In the genomic region with DNA sequence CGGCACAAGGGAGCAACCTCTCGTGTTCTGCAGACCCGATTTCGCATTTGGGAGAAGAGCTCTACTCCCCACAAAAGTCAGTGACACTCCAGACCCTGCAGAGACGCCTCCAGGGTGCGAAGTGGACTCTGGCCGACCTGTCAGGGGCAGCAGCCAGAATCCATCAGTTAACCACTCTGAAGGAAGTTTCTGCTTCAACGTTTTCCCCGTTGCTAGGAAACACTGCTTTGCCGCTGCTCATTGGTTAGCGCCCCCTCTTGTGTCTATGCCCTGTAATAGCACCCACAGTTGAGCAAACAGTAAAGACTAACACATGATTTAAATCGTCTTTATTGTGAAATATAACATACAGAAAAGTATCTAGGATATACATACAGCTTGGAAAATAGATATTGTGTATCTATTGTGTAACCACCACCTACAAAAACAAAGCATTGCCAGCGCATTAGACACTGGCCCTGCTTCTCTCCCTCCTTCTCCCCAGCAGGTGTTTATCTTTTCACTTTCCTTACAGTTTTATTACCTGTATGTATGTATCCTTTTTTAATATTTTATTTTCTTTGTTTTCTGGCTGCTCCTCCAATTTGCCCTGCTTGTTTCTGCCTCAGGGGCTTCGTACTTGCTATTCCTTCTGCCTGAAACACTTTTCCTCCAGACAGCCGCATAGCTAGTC, we compare ENCODE assay signal across 8 cellular contexts. TPM values are rescaled to one million over a fixed set of nuclear protein-coding genes. Genes with fewer than 3 reads are reported as not detected.
DNase-seq lines count a peak whose midpoint lies in the region; ATAC-seq, FAIRE-seq and TF ChIP-seq lines count a peak whose summit lies in the region.

No MANE protein-coding gene starts in this region.

- BruUV-seq in mammary epithelial cell (replicated peaks; lab: Mats Ljungman, UMichigan): no TSS peak

- 7% methylated on average over 15 of the region's 15 CpGs for WGBS in mammary epithelial cell (ENCODE audit: low coverage, missing lambda C conversion rate)

- peak; percentile 75 for FAIRE-seq in keratinocyte (lab: Jason Lieb, UNC)

- H3K36me3 ChIP-seq in WERI-Rb-1: no peaks in the 10 kb centered on the region
- H3K36me3 ChIP-seq in mammary epithelial cell (ENCODE audit: insufficient read depth, low read length): no peaks in the 10 kb centered on the region
- no peaks in the 10 kb centered on the region for H3K36me3 ChIP-seq in keratinocyte (ENCODE audit: control insufficient read depth in 2 of 2, extremely low read depth in 1 of 2, insufficient read depth in 2 of 2, low read length in 2 of 2)

- H3K9ac ChIP-seq in mammary epithelial cell (ENCODE audit: insufficient read depth, low read length) (no peak overlapping the region), keratinocyte (ENCODE audit: control insufficient read depth, extremely low read depth, insufficient read depth, low read length) (no peak overlapping the region)

- no peaks in the 10 kb centered on the region for H3K79me2 ChIP-seq in mammary epithelial cell (ENCODE audit: insufficient read depth, low read length)
- no peaks in the 10 kb centered on the region for H3K79me2 ChIP-seq in keratinocyte (ENCODE audit: control insufficient read depth, insufficient read depth, low read length)

- CTCF ChIA-PET in mammary epithelial cell (lab: Charles Lee; ENCODE audit: low non-redundant PET): interaction anchor here (0.8 kb wide), 1 partner anchor 11 kb away, joined by 6 read pairs; no protein-coding TSS in a partner anchor

- H3K27ac ChIP-seq in WERI-Rb-1: no peak overlapping the region
- H3K27ac ChIP-seq in mammary epithelial cell (ENCODE audit: insufficient read depth, low read depth, low read length): no peak overlapping the region
- no peak overlapping the region for H3K27ac ChIP-seq in keratinocyte (ENCODE audit: control insufficient read depth, insufficient read depth, low read length)

- dilution Hi-C loops in mammary epithelial cell (cut with HindIII; ENCODE audit: low sequenced_read_pairs) (no loop called here), keratinocyte (cut with MboI; ENCODE audit: extremely low pct_ligation_motif_present, low sequenced_read_pairs) (no loop called here)

- peak overlapping the region; percentile 77 for H2AFZ ChIP-seq in mammary epithelial cell (ENCODE audit: low read depth, low read length)
- H2AFZ ChIP-seq in keratinocyte (ENCODE audit: control insufficient read depth, low read length): peak overlapping the region; percentile 46

- in situ Hi-C loops in mammary epithelial cell (cut with MboI; ENCODE audit: low sequenced_read_pairs in 2 of 2): no loop called here

- H3K4me3 ChIP-seq in WERI-Rb-1 (ENCODE audit: low read depth, low read length): peak overlapping the region; percentile 27; the same call in 1 of the 2 replicates
- peak overlapping the region; percentile 17 to 24 (median 24) for H3K4me3 ChIP-seq in mammary epithelial cell (replicated peaks in 1 of 3; ENCODE audit: insufficient read depth in 1 of 3, low read depth in 2 of 3, low read length in 3 of 3)
- H3K4me3 ChIP-seq in keratinocyte (ENCODE audit: control insufficient read depth in 2 of 3, extremely low read depth in 1 of 3, insufficient read depth in 2 of 3, low read depth in 1 of 3, low read length in 3 of 3): no peak overlapping the region

- DNase-seq in A172 (ENCODE audit: low spot score): peak; percentile 79
- peak; percentile 35 for DNase-seq in NCI-H2171 (lab: John Stamatoyannopoulos, UW)
- DNase-seq in WERI-Rb-1: peak; percentile 71
- DNase-seq in mammary epithelial cell: peak; percentile 72
- DNase-seq in keratinocyte (ENCODE audit: low read depth, low spot score): no peak
- peak; percentile 26 to 54 (median 38) for DNase-seq in stimulated activated CD4-positive, alpha-beta T cell treated with anti-CD3 and anti-CD28 coated beads, Interleukin-1b, Interleukin-23, amount 100 ng/mL, for 24 hours (ENCODE audit: low read depth in 4 of 4, low spot score in 1 of 4)

- H3K9me3 ChIP-seq in WERI-Rb-1 (ENCODE audit: severe bottlenecking): no peaks in the 10 kb centered on the region
- no peaks in the 10 kb centered on the region for H3K9me3 ChIP-seq in mammary epithelial cell (replicated peaks; ENCODE audit: insufficient read depth, low read length)
- no peaks in the 10 kb centered on the region for H3K9me3 ChIP-seq in keratinocyte (ENCODE audit: control insufficient read depth, low read depth, low read length)

- H3K27me3 ChIP-seq in WERI-Rb-1 (ENCODE audit: insufficient read depth, low read depth, severe bottlenecking) (no peaks in the 10 kb centered on the region), mammary epithelial cell (ENCODE audit: insufficient read depth, low read length) (no peaks in the 10 kb centered on the region), keratinocyte (ENCODE audit: control insufficient read depth, extremely low read depth, insufficient read depth, low read length) (no peaks in the 10 kb centered on the region)

- H4K20me1 ChIP-seq in mammary epithelial cell (ENCODE audit: insufficient read depth, low read length) (no peaks in the 10 kb centered on the region), keratinocyte (ENCODE audit: control insufficient read depth, extremely low read depth, insufficient read depth, low read length) (no peaks in the 10 kb centered on the region)

- ATAC-seq in GM18499 (IDR thresholded peaks at IDR 0.05; ENCODE audit: insufficient read depth, unreplicated experiment): peak; percentile 73
- ATAC-seq in HG03095 (IDR thresholded peaks at IDR 0.05; ENCODE audit: unreplicated experiment): peak; percentile 89

- TF ChIP-seq CTCF in WERI-Rb-1 (IDR thresholded peaks at IDR 0.05; ENCODE audit: low read depth, low read length) (peak; percentile 81), mammary epithelial cell (conservative IDR thresholded peaks at IDR 0.05 in 1 of 2, IDR thresholded peaks at IDR 0.05 in 1 of 2; ENCODE audit: extremely low read depth in 1 of 2, insufficient read depth in 1 of 2, low read depth in 1 of 2, low read length in 2 of 2) (peak; percentile 97 to 98), keratinocyte (optimal IDR thresholded peaks at IDR 0.05 in 1 of 3, IDR thresholded peaks at IDR 0.05 in 1 of 3, conservative IDR thresholded peaks at IDR 0.05 in 1 of 3; ENCODE audit: extremely low read depth in 1 of 3, insufficient read depth in 2 of 3, low read length in 3 of 3) (peak; percentile 84 to 96 (median 90))

- H3K4me2 ChIP-seq in mammary epithelial cell (ENCODE audit: insufficient read depth, low read depth, low read length) (peak overlapping the region; percentile 83), keratinocyte (ENCODE audit: control insufficient read depth, extremely low read depth, insufficient read depth, low read depth, low read length) (peak overlapping the region; percentile 50)

- H3K4me1 ChIP-seq in mammary epithelial cell (ENCODE audit: insufficient read depth, low read length) (peaks cover 4% of the 10 kb centered on the region), keratinocyte (ENCODE audit: control insufficient read depth, extremely low read depth, insufficient read depth, low read length) (peaks cover 4% of the 10 kb centered on the region)

- no peaks in the 10 kb centered on the region for H3K9me1 ChIP-seq in keratinocyte (ENCODE audit: control insufficient read depth, extremely low read depth, insufficient read depth, low read length)

- intact Hi-C loops in mammary epithelial cell (cut with micrococcal nuclease): loop anchor here (1.0 to 10.0 kb wide), 3 partner anchors 11 to 585 kb away; partner anchors contain the start of gene TSEN2

RNA-seq across cellular contexts. Expression of gene TMEM40, which starts 38.9 kb away (rescaled TPM):
- total RNA-seq in A172 (2014; rRNA removed; shearing (Covaris generic)): 2.9 TPM in 1 of 2 replicates, not detected in the other
- total RNA-seq in mammary epithelial cell: 100 to 1,000 TPM in 1 of 2 donors, 10 to 100 TPM in 1; 53.3 to 224 TPM
- polyA plus RNA-seq in mammary epithelial cell (124 TPM), keratinocyte (240 to 475 TPM (median 311 TPM) in 3 replicates)
- polyA minus RNA-seq in mammary epithelial cell (126 TPM), keratinocyte (209 to 387 TPM (median 321 TPM) in 3 replicates)
- polyA plus RNA-seq in keratinocyte (2011; ENCODE audit: low read depth): 136 TPM
- 340 and 375 TPM in 2 replicates for polyA plus RNA-seq in keratinocyte (2011; cell fraction: cytosol; rRNA removed)
- 382 and 436 TPM in 2 replicates for polyA plus RNA-seq in keratinocyte (2011; cell fraction: nucleus; rRNA removed)
- polyA plus RNA-seq in keratinocyte (2012; ENCODE audit: low replicate concordance): 345 and 384 TPM in 2 replicates
- polyA minus RNA-seq in keratinocyte (2011; cell fraction: cytosol; rRNA and poly(A)+ RNA removed): 242 TPM
- polyA minus RNA-seq in keratinocyte (2011; cell fraction: nucleus; rRNA and poly(A)+ RNA removed): 106 and 129 TPM in 2 replicates

RNA-seq across cellular contexts. Expression of gene RAF1, which starts 56.2 kb away (rescaled TPM):
- 115 and 133 TPM in 2 replicates for total RNA-seq in A172 (2014; rRNA removed; shearing (Covaris generic))
- total RNA-seq in mammary epithelial cell: 10 to 100 TPM; 68.1 to 72.8 TPM
- polyA plus RNA-seq in mammary epithelial cell: 66.3 TPM
- polyA minus RNA-seq in mammary epithelial cell: 75.0 TPM
- 68.3 to 92.4 TPM (median 80.1 TPM) in 3 replicates for polyA plus RNA-seq in keratinocyte
- polyA plus RNA-seq in keratinocyte (2011; ENCODE audit: low read depth): 37.3 TPM
- polyA plus RNA-seq in keratinocyte (2011; cell fraction: cytosol; rRNA removed): 52.7 and 76.6 TPM in 2 replicates
- 99.3 and 102 TPM in 2 replicates for polyA plus RNA-seq in keratinocyte (2011; cell fraction: nucleus; rRNA removed)
- polyA plus RNA-seq in keratinocyte (2012; ENCODE audit: low replicate concordance): 44.5 and 52.1 TPM in 2 replicates
- polyA minus RNA-seq in keratinocyte: 78.9 to 152 TPM (median 116 TPM) in 3 replicates
- polyA minus RNA-seq in keratinocyte (2011; cell fraction: cytosol; rRNA and poly(A)+ RNA removed): 64.5 TPM
- polyA minus RNA-seq in keratinocyte (2011; cell fraction: nucleus; rRNA and poly(A)+ RNA removed): 72.2 and 98.4 TPM in 2 replicates

Comparison
In these comparisons a context has a peak if more than half of its experiments do, and no peak if none do; other contexts are left out.
1. H3K4me3 ChIP-seq: peak in WERI-Rb-1 (single experiment) and mammary epithelial cell (3 of 3); none in keratinocyte (0 of 3).
2. RNA of gene TMEM40, which starts 38.9 kb away (total RNA-seq): 53.3 to 224 TPM in mammary epithelial cell; 2.9 TPM in A172; every median in the first group is over 10 times any median in the second.
3. Peak in every context shown above with its lines, with median percentiles within 50 percentile points of each other: CTCF ChIP-seq.